22 cellular contexts compared by ENCODE assay signal in genomic region chr18:25189391-25190185, GRCh38.
"Had no signal": no experiment of that assay in that cellular context is flagged by ENCODE, and none has a peak within 500 bp of the region (broad histone marks: within the 10 kb centered on the region; RNA-seq: fewer than 3 reads in every experiment).

No MANE protein-coding gene starts in this region.

- H3K4me1 Mint-ChIP-seq: activated naive CD8-positive, alpha-beta T cell treated with anti-CD3 and anti-CD28 coated beads for 36 hours; central memory CD8-positive, alpha-beta T cell; naive B cell had no signal

- H3K27ac ChIP-seq: breast epithelium, coronary artery, epithelial cell of prostate, thoracic aorta had no signal

- H3K36me3 ChIP-seq: breast epithelium, thoracic aorta had no signal

- H3K4me1 ChIP-seq: breast epithelium had no signal

- H3K27me3 Mint-ChIP-seq: activated T-cell treated with anti-CD3 and anti-CD28 coated beads, Interleukin-2, amount 50 U/mL, for 24 hours; progenitor cell of endocrine pancreas; type B pancreatic cell had no signal

- H3K27ac Mint-ChIP-seq: activated naive CD8-positive, alpha-beta T cell treated with anti-CD3 and anti-CD28 coated beads for 36 hours; activated T-cell treated with anti-CD3 and anti-CD28 coated beads, Interleukin-2, amount 50 U/mL, for 24 hours; activated T-helper 2 cell treated with anti-CD3 and anti-CD28 coated beads, Interferon-gamma antibody, Interleukin-2, Interleukin-4, amounts not matched to agents 10 μg/mL and 5 μg/mL and 100 μg/mL, durations not matched to agents 14 hours and 24 hours and 36 hours; endodermal cell; naive B cell; progenitor cell of endocrine pancreas; type B pancreatic cell had no signal

- H3K4me3 ChIP-seq: breast epithelium, coronary artery, thoracic aorta had no signal

- H3K9me3 ChIP-seq: breast epithelium, thoracic aorta had no signal

- H3K27me3 ChIP-seq: breast epithelium had no signal

- DNase-seq: activated naive CD4-positive, alpha-beta T cell treated with Interleukin-2 at 50 U/mL for 16 hours; activated naive CD8-positive, alpha-beta T cell treated with anti-CD3 and anti-CD28 coated beads for 36 hours; activated T-cell treated with anti-CD3 and anti-CD28 coated beads, Interleukin-2, amount 50 U/mL, for 24 hours; endodermal cell; left colon; naive B cell; retina; stimulated activated CD4-positive, alpha-beta T cell treated with anti-CD3 and anti-CD28 coated beads, Interleukin-4, amount 100 ng/mL, for 24 hours; stimulated activated naive CD4-positive, alpha-beta T cell treated with Interleukin-2 at 50 U/mL for 16 hours; T-helper 1 cell had no signal

- H3K9me3 Mint-ChIP-seq: activated naive CD8-positive, alpha-beta T cell treated with anti-CD3 and anti-CD28 coated beads for 36 hours; activated T-cell treated with anti-CD3 and anti-CD28 coated beads, Interleukin-2, amount 50 U/mL, for 24 hours; activated T-helper 2 cell treated with anti-CD3 and anti-CD28 coated beads, Interferon-gamma antibody, Interleukin-2, Interleukin-4, amounts not matched to agents 10 μg/mL and 5 μg/mL and 100 μg/mL, durations not matched to agents 14 hours and 24 hours and 36 hours; central memory CD8-positive, alpha-beta T cell; endodermal cell; naive B cell; neural crest cell; type B pancreatic cell had no signal

- ATAC-seq: left colon had no signal

- H3K4me3 Mint-ChIP-seq: activated naive CD8-positive, alpha-beta T cell treated with anti-CD3 and anti-CD28 coated beads for 36 hours; activated T-cell treated with anti-CD3 and anti-CD28 coated beads, Interleukin-2, amount 50 U/mL, for 24 hours; central memory CD8-positive, alpha-beta T cell; endodermal cell; naive B cell; neural crest cell; type B pancreatic cell had no signal

- H3K36me3 Mint-ChIP-seq: activated naive CD8-positive, alpha-beta T cell treated with anti-CD3 and anti-CD28 coated beads for 36 hours; naive B cell had no signal

- FAIRE-seq: astrocyte, keratinocyte, TTC549 had no signal
